10 cellular contexts compared by ENCODE assay signal in genomic region chr3:38627956-38628355, GRCh38. TPM values are rescaled to one million over a fixed set of nuclear protein-coding genes. Genes with fewer than 3 reads are reported as not detected.
DNase-seq lines count a peak whose midpoint lies in the region; ATAC-seq and TF ChIP-seq lines count a peak whose summit lies in the region.
"Had no signal": no experiment of that assay in that cellular context is flagged by ENCODE, and none has a peak within 500 bp of the region (broad histone marks: within the 10 kb centered on the region; RNA-seq: fewer than 3 reads in every experiment).

No MANE protein-coding gene starts in this region.

- no peaks in the 10 kb centered on the region for H3K9me3 Mint-ChIP-seq in activated CD4-positive, alpha-beta memory T cell treated with anti-CD3 and anti-CD28 coated beads for 36 hours
- H3K9me3 Mint-ChIP-seq: activated B cell treated with CpG ODN at 0.5 μM for 24 hours; CD4-positive, CD25-positive, alpha-beta regulatory T cell had no signal

- intact Hi-C loops in activated CD4-positive, alpha-beta memory T cell treated with anti-CD3 and anti-CD28 coated beads for 36 hours (cut with micrococcal nuclease): no loop called here

- no peak overlapping the region for H3K4me3 Mint-ChIP-seq in activated CD4-positive, alpha-beta memory T cell treated with anti-CD3 and anti-CD28 coated beads for 36 hours
- H3K4me3 Mint-ChIP-seq: activated B cell treated with CpG ODN at 0.5 μM for 24 hours; CD4-positive, CD25-positive, alpha-beta regulatory T cell had no signal

- no peaks in the 10 kb centered on the region for H3K36me3 Mint-ChIP-seq in activated CD4-positive, alpha-beta memory T cell treated with anti-CD3 and anti-CD28 coated beads for 36 hours
- H3K36me3 Mint-ChIP-seq: CD4-positive, CD25-positive, alpha-beta regulatory T cell had no signal

- no peaks in the 10 kb centered on the region for H3K4me1 Mint-ChIP-seq in activated CD4-positive, alpha-beta memory T cell treated with anti-CD3 and anti-CD28 coated beads for 36 hours (ENCODE audit: low read depth)
- H3K4me1 Mint-ChIP-seq: activated B cell treated with CpG ODN at 0.5 μM for 24 hours; CD4-positive, CD25-positive, alpha-beta regulatory T cell had no signal

- no peaks in the 10 kb centered on the region for H3K27me3 Mint-ChIP-seq in activated CD4-positive, alpha-beta memory T cell treated with anti-CD3 and anti-CD28 coated beads for 36 hours
- H3K27me3 Mint-ChIP-seq: activated B cell treated with CpG ODN at 0.5 μM for 24 hours; CD4-positive, CD25-positive, alpha-beta regulatory T cell had no signal

- no peak overlapping the region for H3K27ac Mint-ChIP-seq in activated CD4-positive, alpha-beta memory T cell treated with anti-CD3 and anti-CD28 coated beads for 36 hours
- H3K27ac Mint-ChIP-seq: activated B cell treated with CpG ODN at 0.5 μM for 24 hours; CD4-positive, CD25-positive, alpha-beta regulatory T cell had no signal

- H3K36me3 ChIP-seq in kidney epithelial cell (ENCODE audit: control insufficient read depth, insufficient read depth, low read length): no peaks in the 10 kb centered on the region

- no peak for ATAC-seq in GM21786 (IDR thresholded peaks at IDR 0.05; ENCODE audit: unreplicated experiment)

- CTCF ChIA-PET in activated CD4-positive, alpha-beta memory T cell treated with anti-CD3 and anti-CD28 coated beads for 36 hours (lab: Charles Lee): interaction anchor here (1.7 to 1.9 kb wide), 2 partner anchors 23 to 106 kb away, joined by 5 to 10 read pairs; no protein-coding TSS in a partner anchor

- POLR2A ChIA-PET in activated CD4-positive, alpha-beta memory T cell treated with anti-CD3 and anti-CD28 coated beads for 36 hours (lab: Charles Lee): no interaction called here

- H3K4me3 ChIP-seq in HFF-Myc (replicated peaks; ENCODE audit: low read depth, low read length) (no peak overlapping the region), kidney epithelial cell (ENCODE audit: low read depth, low read length) (no peak overlapping the region)

- no peaks in the 10 kb centered on the region for H3K27me3 ChIP-seq in kidney epithelial cell (ENCODE audit: control insufficient read depth, insufficient read depth, low read length)

- TF ChIP-seq CTCF in HFF-Myc (IDR thresholded peaks at IDR 0.05; ENCODE audit: low read depth, low read length, missing control alignments) (peak; percentile 55), kidney epithelial cell (IDR thresholded peaks at IDR 0.05; ENCODE audit: insufficient read depth, low read length, poor library complexity, severe bottlenecking) (peak; percentile 19)

- DNase-seq in NCI-H748 (lab: John Stamatoyannopoulos, UW; ENCODE audit: unreplicated experiment) (peak; percentile 1), NCI-H748 treated with DMSO at 0.1 percent for 48 hours (lab: John Stamatoyannopoulos, UW) (no peak), HFF-Myc (ENCODE audit: extremely low read depth, low read depth) (no peak), kidney epithelial cell (ENCODE audit: low read depth) (no peak), NCI-H1105 (lab: John Stamatoyannopoulos, UW) (no peak), NCI-H1417 (lab: John Stamatoyannopoulos, UW) (no peak)
- DNase-seq in activated CD4-positive, alpha-beta memory T cell treated with anti-CD3 and anti-CD28 coated beads for 36 hours: peak; percentile 42
- DNase-seq: activated B cell treated with CpG ODN at 0.5 μM for 24 hours had no signal

RNA-seq across cellular contexts. Expression of gene SCN5A, which starts 21.5 kb away (rescaled TPM):
- total RNA-seq in activated CD4-positive, alpha-beta memory T cell treated with anti-CD3 and anti-CD28 coated beads for 36 hours: under 1 TPM; 0.12 to 0.34 TPM
- 3.8 and 6.4 TPM in 2 replicates for total RNA-seq in kidney epithelial cell
- total RNA-seq: activated B cell treated with CpG ODN at 0.5 μM for 24 hours; CD4-positive, CD25-positive, alpha-beta regulatory T cell had no signal

Comparison
In these comparisons a context has a peak if more than half of its experiments do, and no peak if none do; other contexts are left out.
1. DNase-seq: peak in NCI-H748 (single experiment) and activated CD4-positive, alpha-beta memory T cell treated with anti-CD3 and anti-CD28 coated beads for 36 hours (single experiment); none in NCI-H748 treated with DMSO at 0.1 percent for 48 hours (single experiment), HFF-Myc (single experiment), kidney epithelial cell (single experiment), NCI-H1105 (single experiment) and NCI-H1417 (0 of 3).